ENCODE assay signal across 1 cellular context in the genomic region with DNA sequence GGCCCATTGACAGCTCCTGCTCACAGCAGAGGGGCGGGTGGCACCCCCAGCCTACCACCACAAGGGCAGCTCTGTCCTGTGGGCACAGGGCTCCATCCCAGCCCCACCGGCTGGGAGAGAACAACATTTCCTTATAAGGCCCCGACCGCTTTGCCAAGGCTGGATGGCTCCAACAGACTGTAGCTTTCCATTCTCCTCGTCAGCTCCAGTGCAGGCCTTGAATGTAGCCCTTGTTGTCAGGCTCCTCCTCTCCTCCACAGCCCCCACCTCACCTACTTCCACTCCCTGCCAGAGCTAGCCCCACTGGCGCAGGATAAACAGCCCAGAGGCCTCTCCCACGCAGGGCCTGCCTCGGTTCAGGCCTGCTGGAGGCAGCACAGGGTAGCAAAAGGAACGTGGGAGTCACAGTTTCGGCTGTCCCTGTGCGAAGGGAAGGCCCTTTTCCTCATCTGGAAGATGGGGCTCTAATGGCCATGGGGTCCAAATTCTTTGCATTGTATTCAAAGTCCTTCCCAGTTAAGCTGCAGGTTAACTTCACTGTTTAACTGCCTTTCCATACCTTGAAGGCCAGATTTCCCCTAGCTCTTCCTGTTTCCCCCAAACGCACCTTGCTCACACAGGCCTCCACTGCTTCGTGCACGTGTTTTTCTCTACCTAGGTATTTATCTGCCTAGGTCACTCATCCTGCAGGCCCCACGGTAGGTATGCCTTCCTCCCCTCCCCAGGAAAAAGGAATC.
A peak's percentile ranks its signal among the peaks of the same experiment; 100 is the strongest.
TF ChIP-seq lines count a peak whose summit lies in the region.

No MANE protein-coding gene starts in this region.

TF ChIP-seq in HepG2, 621 proteins besides CTCF, POLR2A, EP300 and RAD21 (continued from another document and continues in another):
- TF ChIP-seq, protein P1, sequence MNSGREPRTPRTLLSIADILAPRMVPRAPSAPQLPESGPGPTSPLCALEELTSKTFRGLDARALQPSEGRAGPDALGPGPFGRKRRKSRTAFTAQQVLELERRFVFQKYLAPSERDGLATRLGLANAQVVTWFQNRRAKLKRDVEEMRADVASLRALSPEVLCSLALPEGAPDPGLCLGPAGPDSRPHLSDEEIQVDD (CRISPR knock-in tag; IDR thresholded peaks at IDR 0.05; ENCODE audit: borderline replicate concordance), result no peak
- TF ChIP-seq E2F5 (CRISPR knock-in tag; conservative IDR thresholded peaks at IDR 0.05) (no peak), KAT7 (CRISPR knock-in tag; IDR thresholded peaks at IDR 0.05; ENCODE audit: borderline replicate concordance) (0 out of 2 replicates have a peak, but pooled peaks have one; percentile 55), ZNF598 (CRISPR knock-in tag; IDR thresholded peaks at IDR 0.05; ENCODE audit: borderline replicate concordance) (peak; percentile 24; the same call in 1 of the 2 replicates), SALL2 (CRISPR knock-in tag; IDR thresholded peaks at IDR 0.05) (no peak), ZNF343 (CRISPR knock-in tag; IDR thresholded peaks at IDR 0.05) (no peak), ARNTL (CRISPR knock-in tag; IDR thresholded peaks at IDR 0.05) (0 out of 2 replicates have a peak, but pooled peaks have one; percentile 50), ZNF691 (CRISPR knock-in tag; IDR thresholded peaks at IDR 0.05; ENCODE audit: borderline replicate concordance, low read depth) (peak; percentile 80; the same call in 1 of the 2 replicates), WIZ (CRISPR knock-in tag; IDR thresholded peaks at IDR 0.05) (no peak), YY1 (IDR thresholded peaks at IDR 0.05; ENCODE audit: insufficient read depth, insufficient replicate concordance, low read depth, low read length) (peak; percentile 44), ARNT2 (CRISPR knock-in tag; IDR thresholded peaks at IDR 0.05; ENCODE audit: low read depth) (0 out of 2 replicates have a peak, but pooled peaks have one; percentile 31), SP4 (CRISPR knock-in tag; IDR thresholded peaks at IDR 0.05) (no peak), ZNF580 (CRISPR knock-in tag; IDR thresholded peaks at IDR 0.05; ENCODE audit: borderline replicate concordance, low read depth) (peak; percentile 86), JDP2 (CRISPR knock-in tag; IDR thresholded peaks at IDR 0.05; ENCODE audit: borderline replicate concordance) (no peak), ARNT (IDR thresholded peaks at IDR 0.05) (no peak), NR1H2 (CRISPR knock-in tag; IDR thresholded peaks at IDR 0.05; ENCODE audit: borderline replicate concordance, low read depth) (no peak), HHEX (CRISPR knock-in tag; IDR thresholded peaks at IDR 0.05) (no peak), ZNF253 (CRISPR knock-in tag; IDR thresholded peaks at IDR 0.05; ENCODE audit: borderline replicate concordance) (no peak), CCDC6 (CRISPR knock-in tag; IDR thresholded peaks at IDR 0.05) (peak; percentile 58; the same call in 1 of the 2 replicates), GZF1 (CRISPR knock-in tag; IDR thresholded peaks at IDR 0.05) (no peak), ZKSCAN1 (IDR thresholded peaks at IDR 0.05; ENCODE audit: low read length) (no peak), PCBP1 (IDR thresholded peaks at IDR 0.05; ENCODE audit: borderline replicate concordance, low read depth, low read length) (0 out of 2 replicates have a peak, but pooled peaks have one; percentile 85), ZNF674 (CRISPR knock-in tag; IDR thresholded peaks at IDR 0.05; ENCODE audit: low read depth) (no peak), STAT6 (CRISPR knock-in tag; IDR thresholded peaks at IDR 0.05; ENCODE audit: borderline replicate concordance) (no peak), RBAK (CRISPR knock-in tag; IDR thresholded peaks at IDR 0.05) (no peak), ZBTB2 (CRISPR knock-in tag; IDR thresholded peaks at IDR 0.05; ENCODE audit: low read depth) (no peak), TBX2 (CRISPR knock-in tag; IDR thresholded peaks at IDR 0.05; ENCODE audit: borderline replicate concordance) (peak; percentile 79), TP53 (CRISPR knock-in tag; conservative IDR thresholded peaks at IDR 0.05) (no peak), ATM (IDR thresholded peaks at IDR 0.05; ENCODE audit: borderline replicate concordance) (no peak), ZNF317 (CRISPR knock-in tag; IDR thresholded peaks at IDR 0.05) (no peak), FOXK2 (IDR thresholded peaks at IDR 0.05) (peak; percentile 60; the same call in 1 of the 2 replicates), ZNF501 (CRISPR knock-in tag; IDR thresholded peaks at IDR 0.05) (no peak), PAX8 (CRISPR knock-in tag; IDR thresholded peaks at IDR 0.05; ENCODE audit: borderline replicate concordance) (no peak)
- TF ChIP-seq, protein P2, sequence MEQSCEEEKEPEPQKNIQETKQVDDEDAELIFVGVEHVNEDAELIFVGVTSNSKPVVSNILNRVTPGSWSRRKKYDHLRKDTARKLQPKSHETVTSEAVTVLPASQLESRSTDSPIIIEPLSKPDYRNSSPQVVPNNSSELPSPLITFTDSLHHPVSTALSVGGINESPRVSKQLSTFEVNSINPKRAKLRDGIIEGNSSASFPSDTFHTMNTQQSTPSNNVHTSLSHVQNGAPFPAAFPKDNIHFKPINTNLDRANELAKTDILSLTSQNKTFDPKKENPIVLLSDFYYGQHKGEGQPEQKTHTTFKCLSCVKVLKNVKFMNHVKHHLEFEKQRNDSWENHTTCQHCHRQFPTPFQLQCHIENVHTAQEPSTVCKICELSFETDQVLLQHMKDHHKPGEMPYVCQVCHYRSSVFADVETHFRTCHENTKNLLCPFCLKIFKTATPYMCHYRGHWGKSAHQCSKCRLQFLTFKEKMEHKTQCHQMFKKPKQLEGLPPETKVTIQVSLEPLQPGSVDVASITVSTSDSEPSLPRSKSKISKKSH (CRISPR knock-in tag; IDR thresholded peaks at IDR 0.05; ENCODE audit: borderline replicate concordance), result no peak
- TF ChIP-seq, protein P3, sequence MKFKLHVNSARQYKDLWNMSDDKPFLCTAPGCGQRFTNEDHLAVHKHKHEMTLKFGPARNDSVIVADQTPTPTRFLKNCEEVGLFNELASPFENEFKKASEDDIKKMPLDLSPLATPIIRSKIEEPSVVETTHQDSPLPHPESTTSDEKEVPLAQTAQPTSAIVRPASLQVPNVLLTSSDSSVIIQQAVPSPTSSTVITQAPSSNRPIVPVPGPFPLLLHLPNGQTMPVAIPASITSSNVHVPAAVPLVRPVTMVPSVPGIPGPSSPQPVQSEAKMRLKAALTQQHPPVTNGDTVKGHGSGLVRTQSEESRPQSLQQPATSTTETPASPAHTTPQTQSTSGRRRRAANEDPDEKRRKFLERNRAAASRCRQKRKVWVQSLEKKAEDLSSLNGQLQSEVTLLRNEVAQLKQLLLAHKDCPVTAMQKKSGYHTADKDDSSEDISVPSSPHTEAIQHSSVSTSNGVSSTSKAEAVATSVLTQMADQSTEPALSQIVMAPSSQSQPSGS (CRISPR knock-in tag; IDR thresholded peaks at IDR 0.05), result no peak
- TF ChIP-seq, protein P4, sequence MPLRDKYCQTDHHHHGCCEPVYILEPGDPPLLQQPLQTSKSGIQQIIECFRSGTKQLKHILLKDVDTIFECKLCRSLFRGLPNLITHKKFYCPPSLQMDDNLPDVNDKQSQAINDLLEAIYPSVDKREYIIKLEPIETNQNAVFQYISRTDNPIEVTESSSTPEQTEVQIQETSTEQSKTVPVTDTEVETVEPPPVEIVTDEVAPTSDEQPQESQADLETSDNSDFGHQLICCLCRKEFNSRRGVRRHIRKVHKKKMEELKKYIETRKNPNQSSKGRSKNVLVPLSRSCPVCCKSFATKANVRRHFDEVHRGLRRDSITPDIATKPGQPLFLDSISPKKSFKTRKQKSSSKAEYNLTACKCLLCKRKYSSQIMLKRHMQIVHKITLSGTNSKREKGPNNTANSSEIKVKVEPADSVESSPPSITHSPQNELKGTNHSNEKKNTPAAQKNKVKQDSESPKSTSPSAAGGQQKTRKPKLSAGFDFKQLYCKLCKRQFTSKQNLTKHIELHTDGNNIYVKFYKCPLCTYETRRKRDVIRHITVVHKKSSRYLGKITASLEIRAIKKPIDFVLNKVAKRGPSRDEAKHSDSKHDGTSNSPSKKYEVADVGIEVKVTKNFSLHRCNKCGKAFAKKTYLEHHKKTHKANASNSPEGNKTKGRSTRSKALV (CRISPR knock-in tag; IDR thresholded peaks at IDR 0.05), result peak; percentile 75; the same call in 1 of the 2 replicates
- TF ChIP-seq, protein P5, sequence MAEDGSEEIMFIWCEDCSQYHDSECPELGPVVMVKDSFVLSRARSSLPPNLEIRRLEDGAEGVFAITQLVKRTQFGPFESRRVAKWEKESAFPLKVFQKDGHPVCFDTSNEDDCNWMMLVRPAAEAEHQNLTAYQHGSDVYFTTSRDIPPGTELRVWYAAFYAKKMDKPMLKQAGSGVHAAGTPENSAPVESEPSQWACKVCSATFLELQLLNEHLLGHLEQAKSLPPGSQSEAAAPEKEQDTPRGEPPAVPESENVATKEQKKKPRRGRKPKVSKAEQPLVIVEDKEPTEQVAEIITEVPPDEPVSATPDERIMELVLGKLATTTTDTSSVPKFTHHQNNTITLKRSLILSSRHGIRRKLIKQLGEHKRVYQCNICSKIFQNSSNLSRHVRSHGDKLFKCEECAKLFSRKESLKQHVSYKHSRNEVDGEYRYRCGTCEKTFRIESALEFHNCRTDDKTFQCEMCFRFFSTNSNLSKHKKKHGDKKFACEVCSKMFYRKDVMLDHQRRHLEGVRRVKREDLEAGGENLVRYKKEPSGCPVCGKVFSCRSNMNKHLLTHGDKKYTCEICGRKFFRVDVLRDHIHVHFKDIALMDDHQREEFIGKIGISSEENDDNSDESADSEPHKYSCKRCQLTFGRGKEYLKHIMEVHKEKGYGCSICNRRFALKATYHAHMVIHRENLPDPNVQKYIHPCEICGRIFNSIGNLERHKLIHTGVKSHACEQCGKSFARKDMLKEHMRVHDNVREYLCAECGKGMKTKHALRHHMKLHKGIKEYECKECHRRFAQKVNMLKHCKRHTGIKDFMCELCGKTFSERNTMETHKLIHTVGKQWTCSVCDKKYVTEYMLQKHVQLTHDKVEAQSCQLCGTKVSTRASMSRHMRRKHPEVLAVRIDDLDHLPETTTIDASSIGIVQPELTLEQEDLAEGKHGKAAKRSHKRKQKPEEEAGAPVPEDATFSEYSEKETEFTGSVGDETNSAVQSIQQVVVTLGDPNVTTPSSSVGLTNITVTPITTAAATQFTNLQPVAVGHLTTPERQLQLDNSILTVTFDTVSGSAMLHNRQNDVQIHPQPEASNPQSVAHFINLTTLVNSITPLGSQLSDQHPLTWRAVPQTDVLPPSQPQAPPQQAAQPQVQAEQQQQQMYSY (CRISPR knock-in tag; IDR thresholded peaks at IDR 0.05), result peak; percentile 95
